ENCODE assay signal across 8 cellular contexts in genomic region chr3:129315386-129315991, GRCh38. TPM values are rescaled to one million over a fixed set of nuclear protein-coding genes. Genes with fewer than 3 reads are reported as not detected.
DNase-seq lines count a peak whose midpoint lies in the region; TF ChIP-seq lines count a peak whose summit lies in the region.

No MANE protein-coding gene starts in this region.

- DNase-seq in NCI-H2171 treated with DMSO at 0.1 percent for 48 hours (lab: John Stamatoyannopoulos, UW) = peak; percentile 31
- no peak for DNase-seq in NCI-H2171 (lab: John Stamatoyannopoulos, UW)
- DNase-seq in NAMALWA (ENCODE audit: low spot score) = peak; percentile 61
- peak; percentile 43 to 44 for DNase-seq in cardiac muscle cell (ENCODE audit: low read depth in 1 of 2, low spot score in 1 of 2)
- DNase-seq in posterior vena cava (ENCODE audit: low spot score) = peak; percentile 90
- DNase-seq in GM10248 (ENCODE audit: extremely low spot score) = no peak
- DNase-seq in cerebellar nuclear complex (lab: John Stamatoyannopoulos, UW) = no peak

- H3K27ac ChIP-seq in cardiac muscle cell = peak overlapping the region; percentile 79

- no peaks in the 10 kb centered on the region for H3K9me3 ChIP-seq in cardiac muscle cell (ENCODE audit: low read depth)

- peaks cover 19% of the 10 kb centered on the region for H3K4me1 Mint-ChIP-seq in activated naive CD4-positive, alpha-beta T cell treated with anti-CD3 and anti-CD28 coated beads, Interleukin-2, amount 50 U/mL, for 24 hours

- peak overlapping the region; percentile 91 for H3K27ac Mint-ChIP-seq in activated naive CD4-positive, alpha-beta T cell treated with anti-CD3 and anti-CD28 coated beads, Interleukin-2, amount 50 U/mL, for 24 hours

- no peaks in the 10 kb centered on the region for H3K9me3 Mint-ChIP-seq in activated naive CD4-positive, alpha-beta T cell treated with anti-CD3 and anti-CD28 coated beads, Interleukin-2, amount 50 U/mL, for 24 hours

- TF ChIP-seq CTCF in cardiac muscle cell (IDR thresholded peaks at IDR 0.05; ENCODE audit: low read depth, low read length) (no peak), GM10248 (IDR thresholded peaks at IDR 0.05; ENCODE audit: control extremely low read depth, extremely low read depth, low read depth, missing control alignments) (no peak)

- peak overlapping the region; percentile 95 for H3K4me3 Mint-ChIP-seq in activated naive CD4-positive, alpha-beta T cell treated with anti-CD3 and anti-CD28 coated beads, Interleukin-2, amount 50 U/mL, for 24 hours

- CTCF ChIA-PET in GM10248 (lab: Yijun Ruan, JAX) = interaction anchor here (0.7 to 4.0 kb wide), 26 partner anchors 10 to 345 kb away, joined by 3 to 28 read pairs (median 4); partner anchors contain the start of gene COPG1

- no peaks in the 10 kb centered on the region for H3K27me3 Mint-ChIP-seq in activated naive CD4-positive, alpha-beta T cell treated with anti-CD3 and anti-CD28 coated beads, Interleukin-2, amount 50 U/mL, for 24 hours

- H3K36me3 ChIP-seq in cardiac muscle cell = no peaks in the 10 kb centered on the region

- H3K36me3 Mint-ChIP-seq in activated naive CD4-positive, alpha-beta T cell treated with anti-CD3 and anti-CD28 coated beads, Interleukin-2, amount 50 U/mL, for 24 hours = no peaks in the 10 kb centered on the region

- POLR2A ChIA-PET in GM10248 (lab: Yijun Ruan, JAX) = interaction anchor here (0.6 to 2.4 kb wide), 19 partner anchors 8 to 796 kb away, joined by 3 to 13 read pairs (median 4); partner anchors contain the start of genes HMCES, IFT122, MBD4 and RAB43

- H3K4me3 ChIP-seq in cardiac muscle cell = peak overlapping the region; percentile 62

- no peaks in the 10 kb centered on the region for H3K27me3 ChIP-seq in cardiac muscle cell

- H3K4me1 ChIP-seq in cardiac muscle cell (ENCODE audit: low read depth) = no peaks in the 10 kb centered on the region

- intact Hi-C loops in posterior vena cava (cut with DNase I) = loop anchor here in 1 of 2 donors (2.0 kb wide), 1 partner anchor 37 kb away; the partner anchor contains the start of gene HMCES

RNA-seq across cellular contexts. Expression of gene HMCES, which starts 36.8 kb away (rescaled TPM):
- total RNA-seq in cardiac muscle cell (45.2 and 50.9 TPM in 2 replicates), posterior vena cava (10 to 100 TPM; 24.5 to 25.2 TPM)
- polyA plus RNA-seq in cardiac muscle cell = 53.0 and 59.8 TPM in 2 replicates

Comparison
In these comparisons a context has a peak if more than half of its experiments do, and no peak if none do; other contexts are left out.
1. DNase-seq: peak in NCI-H2171 treated with DMSO at 0.1 percent for 48 hours (single experiment), NAMALWA (single experiment), cardiac muscle cell (2 of 2) and posterior vena cava (single experiment); none in NCI-H2171 (single experiment), GM10248 (single experiment) and cerebellar nuclear complex (0 of 2).